In genomic region chr9:98924971-98925820, GRCh38 we compare ENCODE assay signal across 22 cellular contexts. TPM values are rescaled to one million over a fixed set of nuclear protein-coding genes. Genes with fewer than 3 reads are reported as not detected.
DNase-seq lines count a peak whose midpoint lies in the region; ATAC-seq, FAIRE-seq and TF ChIP-seq lines count a peak whose summit lies in the region.
"Had no signal": no experiment of that assay in that cellular context is flagged by ENCODE, and none has a peak within 500 bp of the region (broad histone marks: within the 10 kb centered on the region; RNA-seq: fewer than 3 reads in every experiment).

No MANE protein-coding gene starts in this region.

- CTCF ChIA-PET in H1 (lab: Charles Lee; ENCODE audit: partially characterized antibody): interaction anchor here (0.6 to 1.3 kb wide), 4 partner anchors 14 to 216 kb away, joined by 3 to 4 read pairs (median 3); no protein-coding TSS in a partner anchor

- H3K9me3 ChIP-seq in H1 (ENCODE audit: insufficient read depth in 2 of 2, low read depth in 1 of 2, low read length in 1 of 2): no peaks in the 10 kb centered on the region
- H3K9me3 ChIP-seq: A549; BLaER1 treated with 17β-estradiol and CSF1 and Interleukin-3, amounts not matched to agents 10 nM and 100 nM had no signal

- no peak overlapping the region for H3K23ac ChIP-seq in H1 (ENCODE audit: insufficient read length)

- peaks cover 5% of the 10 kb centered on the region for H3K27me3 Mint-ChIP-seq in nephron (ENCODE audit: low read depth)

- no peak for TF ChIP-seq POLR2A in H1 (IDR thresholded peaks at IDR 0.05; ENCODE audit: control extremely low read depth in 1 of 2, low read depth in 2 of 2, low read length in 2 of 2)

- TF ChIP-seq EP300 in H1 (IDR thresholded peaks at IDR 0.05; ENCODE audit: borderline replicate concordance in 1 of 2, low read depth in 2 of 2, low read length in 2 of 2): no peak

- no peaks in the 10 kb centered on the region for H3K9me3 Mint-ChIP-seq in nephron
- H3K9me3 Mint-ChIP-seq: CD8-positive, alpha-beta memory T cell had no signal

- 95% methylated on average over 15 of the region's 15 CpGs; no CpG with 5 or more reads in 1 of the 2 experiments for WGBS in H1 (ENCODE audit: extremely low coverage in 1 of 2, insufficient coverage in 1 of 2, insufficient read length in 1 of 2, insufficient replicate concordance in 2 of 2, low coverage in 1 of 2, low lambda C conversion rate in 2 of 2, missing lambda C conversion rate in 1 of 2), 2 experiments

- TF ChIP-seq CTCF in H1 (IDR thresholded peaks at IDR 0.05; ENCODE audit: control extremely low read depth in 1 of 3, insufficient read depth in 1 of 3, low read depth in 1 of 3, low read length in 3 of 3) (no peak), nephron (IDR thresholded peaks at IDR 0.05; ENCODE audit: unreplicated experiment in 3 of 3) (no peak), GM10266 (IDR thresholded peaks at IDR 0.05; ENCODE audit: control insufficient read depth, insufficient read depth, low read depth, missing control alignments) (no peak), foreskin fibroblast (IDR thresholded peaks at IDR 0.05; ENCODE audit: low read depth, low read length) (no peak), omental fat pad (IDR thresholded peaks at IDR 0.05) (no peak)

- H3K4ac ChIP-seq in H1 (replicated peaks; ENCODE audit: insufficient read length, low read depth, low read length): no peak overlapping the region

- no peak overlapping the region for H3K4me3 ChIP-seq in H1 (ENCODE audit: extremely low read depth in 1 of 4, insufficient read depth in 2 of 4, low read depth in 3 of 4, low read length in 4 of 4)
- H3K4me3 ChIP-seq in foreskin fibroblast (ENCODE audit: low read depth in 1 of 2, low read length in 2 of 2): no peak overlapping the region
- H3K4me3 ChIP-seq: A549; BLaER1 treated with 17β-estradiol and CSF1 and Interleukin-3, amounts not matched to agents 10 nM and 100 nM had no signal

- no peak overlapping the region for H2BK20ac ChIP-seq in H1 (ENCODE audit: low read length)

- H3K79me1 ChIP-seq in H1 (ENCODE audit: low read depth, low read length): no peaks in the 10 kb centered on the region

- no peak overlapping the region for H3K56ac ChIP-seq in H1 (replicated peaks; ENCODE audit: insufficient read length, low read depth, low read length)

- H2AFZ ChIP-seq in H1 (ENCODE audit: low read length): no peak overlapping the region

- H4K8ac ChIP-seq in H1 (ENCODE audit: extremely low read depth, insufficient read depth, low read length): no peak overlapping the region

- H3K4me2 ChIP-seq in H1 (ENCODE audit: insufficient read depth in 1 of 2, low read depth in 2 of 2, low read length in 2 of 2): no peak overlapping the region
- H3K4me2 ChIP-seq: A549; BLaER1 treated with 17β-estradiol and CSF1 and Interleukin-3, amounts not matched to agents 10 nM and 100 nM had no signal

- no peak overlapping the region for H4K5ac ChIP-seq in H1 (ENCODE audit: insufficient read length, low read depth, low read length)

- DNase-seq in left ventricle myocardium superior: no peak
- DNase-seq in left cardiac atrium: no peak
- DNase-seq in H1 (ENCODE audit: low read depth in 1 of 2, low spot score in 2 of 2): no peak
- DNase-seq in GM10266 (ENCODE audit: extremely low spot score): no peak
- DNase-seq in foreskin fibroblast: no peak
- no peak for DNase-seq in NCI-H446 (lab: John Stamatoyannopoulos, UW)
- no peak for DNase-seq in omental fat pad (ENCODE audit: low spot score)
- DNase-seq: CD8-positive, alpha-beta memory T cell; DMS79 treated with DMSO at 0.1 percent for 48 hours; GDM1; KG1; NCI-H1417 treated with DMSO at 0.1 percent for 48 hours; NCI-H2029; NCI-H2171; NCI-H774; PC-3 had no signal

- no peaks in the 10 kb centered on the region for H4K20me1 ChIP-seq in H1 (replicated peaks in 1 of 2; ENCODE audit: control insufficient read depth in 1 of 2, insufficient read depth in 2 of 2, low read length in 2 of 2)
- H4K20me1 ChIP-seq: BLaER1 treated with 17β-estradiol and CSF1 and Interleukin-3, amounts not matched to agents 10 nM and 100 nM had no signal

- no peaks in the 10 kb centered on the region for H3K27me3 ChIP-seq in H1 (replicated peaks in 1 of 4; ENCODE audit: control insufficient read depth in 3 of 4, extremely low read depth in 1 of 4, insufficient read depth in 3 of 4, low read length in 3 of 4)
- H3K27me3 ChIP-seq: BLaER1 treated with 17β-estradiol and CSF1 and Interleukin-3, amounts not matched to agents 10 nM and 100 nM had no signal

- no peak overlapping the region for H2BK15ac ChIP-seq in H1 (ENCODE audit: low read length)

- H4K91ac ChIP-seq in H1 (replicated peaks; ENCODE audit: insufficient read length, low read length): peak overlapping the region; percentile 14

- no peaks in the 10 kb centered on the region for H3K23me2 ChIP-seq in H1 (ENCODE audit: low read depth, low read length)

- POLR2A ChIA-PET in H1 (lab: Charles Lee; ENCODE audit: partially characterized antibody): interaction anchor here (1.7 kb wide), 1 partner anchor 9 kb away, joined by 4 read pairs; no protein-coding TSS in a partner anchor

- intact Hi-C loops in left ventricle myocardium superior (cut with micrococcal nuclease): no loop called here
- intact Hi-C loops in left cardiac atrium (cut with DNase I): no loop called here

- no peak overlapping the region for H3K18ac ChIP-seq in H1 (ENCODE audit: extremely low read depth, low read length)

- H3K36me3 ChIP-seq in H1 (ENCODE audit: control insufficient read depth in 2 of 4, insufficient read depth in 4 of 4, low read length in 3 of 4): no peaks in the 10 kb centered on the region
- H3K36me3 ChIP-seq: BLaER1 treated with 17β-estradiol and CSF1 and Interleukin-3, amounts not matched to agents 10 nM and 100 nM had no signal

- peaks cover 66% of the 10 kb centered on the region for H3K4me1 Mint-ChIP-seq in nephron
- H3K4me1 Mint-ChIP-seq: CD8-positive, alpha-beta memory T cell had no signal

- H3K4me3 Mint-ChIP-seq in nephron: no peak overlapping the region
- H3K4me3 Mint-ChIP-seq: CD8-positive, alpha-beta memory T cell had no signal

- H3K9ac ChIP-seq in H1 (replicated peaks in 1 of 4; ENCODE audit: extremely low read depth in 1 of 4, low read depth in 3 of 4, low read length in 3 of 4): no peak overlapping the region
- H3K9ac ChIP-seq: BLaER1 treated with 17β-estradiol and CSF1 and Interleukin-3, amounts not matched to agents 10 nM and 100 nM had no signal

- peak overlapping the region in 2 of 3 experiments; percentile 82 for H3K27ac Mint-ChIP-seq in nephron
- H3K27ac Mint-ChIP-seq: CD8-positive, alpha-beta memory T cell had no signal

- 0 out of 2 replicates have a peak overlapping the region, but pooled peaks have one; percentile 12 for H2BK12ac ChIP-seq in H1 (ENCODE audit: low read depth, low read length)

- ATAC-seq in left ventricle myocardium superior: peak; percentile 29
- ATAC-seq in left cardiac atrium: no peak
- no peak for ATAC-seq in omental fat pad (ENCODE audit: low FRiP score)
- ATAC-seq: HCT116, PC-3 had no signal

- H3K14ac ChIP-seq in H1 (ENCODE audit: insufficient read length): no peak overlapping the region

- H3K79me2 ChIP-seq in H1 (ENCODE audit: control insufficient read depth in 1 of 2, insufficient read depth in 2 of 2, low read length in 2 of 2): no peaks in the 10 kb centered on the region

- no peak overlapping the region for H2BK120ac ChIP-seq in H1 (replicated peaks; ENCODE audit: low read depth, low read length)

- H2BK5ac ChIP-seq in H1 (ENCODE audit: low read depth, low read length): no peak overlapping the region

- H3K36me3 Mint-ChIP-seq in nephron (ENCODE audit: low read depth): no peaks in the 10 kb centered on the region
- H3K36me3 Mint-ChIP-seq: CD8-positive, alpha-beta memory T cell had no signal

- peaks cover 0 to 6% (median 3%) of the 10 kb centered on the region in 4 experiments; a peak in 4 of 7 replicates for H3K4me1 ChIP-seq in H1 (replicated peaks in 1 of 4; ENCODE audit: control insufficient read depth in 3 of 4, insufficient read depth in 4 of 4, low read length in 3 of 4)
- H3K4me1 ChIP-seq: A549 had no signal

- no peak overlapping the region for H2AK5ac ChIP-seq in H1 (ENCODE audit: low read depth, low read length)

- TF ChIP-seq RAD21 in H1 (IDR thresholded peaks at IDR 0.05 in 1 of 2, conservative IDR thresholded peaks at IDR 0.05 in 1 of 2; ENCODE audit: low read depth in 2 of 2, low read length in 2 of 2): no peak

- no peak for FAIRE-seq in H1 (lab: Jason Lieb, UNC)
- FAIRE-seq: A549, GM12891, GM18507 had no signal

- no peak overlapping the region for H3K27ac ChIP-seq in H1 (ENCODE audit: low read depth, low read length)
- H3K27ac ChIP-seq: A549; BLaER1 treated with 17β-estradiol and CSF1 and Interleukin-3, amounts not matched to agents 10 nM and 100 nM had no signal

TF ChIP-seq in H1, 55 proteins besides CTCF, POLR2A, EP300 and RAD21 (continues in another document):
- TF ChIP-seq KDM4A (IDR thresholded peaks at IDR 0.05; ENCODE audit: low read depth, low read length, severe bottlenecking) (no peak), ATF2 (IDR thresholded peaks at IDR 0.05; ENCODE audit: low read length) (no peak), SIN3A (conservative IDR thresholded peaks at IDR 0.05 in 1 of 2, IDR thresholded peaks at IDR 0.05 in 1 of 2; ENCODE audit: low read depth in 1 of 2, low read length in 2 of 2) (no peak)

RNA-seq across cellular contexts. Expression of gene COL15A1, which starts 18.5 kb away (rescaled TPM):
- 47.2 TPM for total RNA-seq in left ventricle myocardium superior
- 10 to 100 TPM; 73.3 to 75.0 TPM for total RNA-seq in left cardiac atrium
- 0.08 and 0.15 TPM in 2 replicates for total RNA-seq in H1 (2021; fragmentation: NEBNext Ultra II Directional; extraction: Animal tissue kit (Norgen Biotek cat#: 25700))
- polyA plus RNA-seq in H1 (2011; rRNA removed): 0.12 and 0.19 TPM in 2 replicates
- polyA plus RNA-seq in H1 (2011; cell fraction: cytosol; rRNA removed): 0.13 TPM
- 1.2 TPM for polyA plus RNA-seq in H1 (2011; cell fraction: nucleus; rRNA removed)
- polyA plus RNA-seq in H1 (2012, experiment 1 of 2): 0.08 to 0.29 TPM (median 0.09 TPM) in 3 of 4 replicates, not detected in the other
- 0.07 TPM for polyA plus RNA-seq in H1 (2012, experiment 2 of 2)
- 0.06 TPM for polyA plus RNA-seq in H1 (2013, experiment 1 of 2)
- 0.07 TPM for polyA plus RNA-seq in H1 (2013, experiment 2 of 2)
- polyA minus RNA-seq in H1 (2011; rRNA and poly(A)+ RNA removed): 0.24 and 0.41 TPM in 2 replicates
- polyA minus RNA-seq in H1 (2011; cell fraction: cytosol; rRNA and poly(A)+ RNA removed): not detected
- 0.30 TPM for polyA minus RNA-seq in H1 (2011; cell fraction: nucleus; rRNA and poly(A)+ RNA removed)
- total RNA-seq in omental fat pad: 10 to 100 TPM; 20.7 to 98.5 (median 55.0) TPM
- total RNA-seq: CD8-positive, alpha-beta memory T cell had no signal

Comparison
In these comparisons a context has a peak if more than half of its experiments do, and no peak if none do; other contexts are left out.
1. RNA of gene COL15A1, which starts 18.5 kb away (total RNA-seq): 20.7 to 98.5 TPM in omental fat pad, 73.3 to 75.0 TPM in left cardiac atrium and 47.2 TPM in left ventricle myocardium superior (single experiment); 0.08 to 0.15 TPM in H1; every median in the first group is over 10 times any median in the second.